15 cellular contexts compared by ENCODE assay signal in the genomic region with DNA sequence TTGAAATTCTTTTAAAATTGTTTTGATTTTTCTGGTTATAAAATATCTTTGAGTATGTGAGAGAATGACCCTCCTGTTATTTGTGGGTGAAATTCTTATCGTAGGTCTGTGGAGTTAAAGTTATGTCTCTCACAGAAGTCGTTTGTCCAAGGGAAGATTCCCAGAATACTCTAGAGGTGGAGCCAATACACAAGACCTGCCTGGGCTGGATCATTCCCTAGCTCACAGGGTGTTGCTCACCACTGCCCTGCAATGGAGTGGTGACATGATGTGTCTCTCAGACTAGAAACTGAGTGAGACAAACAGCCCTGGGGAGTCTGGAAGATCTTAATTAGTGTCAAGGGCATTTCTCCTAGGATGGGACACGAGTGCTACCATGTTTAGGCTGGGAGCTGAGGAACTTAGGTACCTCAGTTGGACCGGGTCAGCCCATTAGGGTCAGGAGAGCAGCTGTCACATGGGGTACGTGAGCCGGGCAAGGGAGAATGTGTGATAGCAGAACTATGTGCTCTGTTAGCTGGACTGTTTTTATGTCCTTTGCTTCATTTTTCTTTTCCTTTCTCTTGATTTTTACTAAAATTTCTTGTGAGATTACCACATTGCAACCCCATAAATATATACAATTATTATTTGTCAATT. TPM values are rescaled to one million over a fixed set of nuclear protein-coding genes. Genes with fewer than 3 reads are reported as not detected.
DNase-seq lines count a peak whose midpoint lies in the region; ATAC-seq, FAIRE-seq and TF ChIP-seq lines count a peak whose summit lies in the region.
"Had no signal": no experiment of that assay in that cellular context is flagged by ENCODE, and none has a peak within 500 bp of the region (broad histone marks: within the 10 kb centered on the region; RNA-seq: fewer than 3 reads in every experiment).

No MANE protein-coding gene starts in this region.

- H3K79me1 ChIP-seq in H1 (ENCODE audit: low read depth, low read length) (no peaks in the 10 kb centered on the region), mesenchymal stem cell (replicated peaks; ENCODE audit: low read length, poor library complexity, severe bottlenecking) (peaks cover 2% of the 10 kb centered on the region)

- H3K9me3 ChIP-seq in H1 (ENCODE audit: insufficient read depth in 2 of 2, low read depth in 1 of 2, low read length in 1 of 2) (no peaks in the 10 kb centered on the region), mesenchymal stem cell (ENCODE audit: control insufficient read depth, low read length) (no peaks in the 10 kb centered on the region)

- no peak for ATAC-seq in GM21390 (IDR thresholded peaks at IDR 0.05; ENCODE audit: unreplicated experiment)
- ATAC-seq: stimulated activated naive CD8-positive, alpha-beta T cell treated with anti-CD3 and anti-CD28 coated beads, Interleukin-15, Interleukin-2, amounts not matched to agents 100 U/mL and 50 U/mL, for 24 hours had no signal

- no peak overlapping the region for H2BK20ac ChIP-seq in H1 (ENCODE audit: low read length)

- H3K27ac ChIP-seq in H1 (ENCODE audit: low read depth, low read length) (no peak overlapping the region), mesenchymal stem cell (ENCODE audit: low read length, poor library complexity, severe bottlenecking) (no peak overlapping the region)
- H3K27ac ChIP-seq: hepatocyte, WERI-Rb-1 had no signal

- no peak overlapping the region for H3K23ac ChIP-seq in H1 (ENCODE audit: insufficient read length)
- no peak overlapping the region for H3K23ac ChIP-seq in mesenchymal stem cell (ENCODE audit: low read length in 2 of 2)

- CTCF ChIA-PET in H1 (lab: Charles Lee; ENCODE audit: partially characterized antibody) (interaction anchor here (0.8 to 2.4 kb wide), 8 partner anchors 8 to 165 kb away, joined by 3 to 9 read pairs (median 4); no protein-coding TSS in a partner anchor), GM10248 (lab: Yijun Ruan, JAX) (interaction anchor here (0.9 to 1.2 kb wide), 2 partner anchors 9 to 17 kb away, joined by 3 to 4 read pairs; no protein-coding TSS in a partner anchor)

- H3K56ac ChIP-seq in H1 (replicated peaks; ENCODE audit: insufficient read length, low read depth, low read length), result no peak overlapping the region

- no peaks in the 10 kb centered on the region for H4K20me1 ChIP-seq in H1 (replicated peaks in 1 of 2; ENCODE audit: control insufficient read depth in 1 of 2, insufficient read depth in 2 of 2, low read length in 2 of 2)

- no peak overlapping the region for H3K14ac ChIP-seq in H1 (ENCODE audit: insufficient read length)
- no peak overlapping the region for H3K14ac ChIP-seq in mesenchymal stem cell (ENCODE audit: low read length in 2 of 2)

- H3K79me2 ChIP-seq in H1 (ENCODE audit: control insufficient read depth in 1 of 2, insufficient read depth in 2 of 2, low read length in 2 of 2), result no peaks in the 10 kb centered on the region
- H3K79me2 ChIP-seq: hepatocyte had no signal

- 90% methylated on average over 6 of the region's 6 CpGs; no CpG with 5 or more reads in 1 of the 2 experiments for WGBS in H1 (ENCODE audit: extremely low coverage in 1 of 2, insufficient coverage in 1 of 2, insufficient read length in 1 of 2, insufficient replicate concordance in 2 of 2, low coverage in 1 of 2, low lambda C conversion rate in 2 of 2, missing lambda C conversion rate in 1 of 2), 2 experiments
- WGBS in mesenchymal stem cell, result 77% methylated on average over 4 of the region's 6 CpGs

- H3K27me3 ChIP-seq in H1 (replicated peaks in 1 of 4; ENCODE audit: control insufficient read depth in 3 of 4, extremely low read depth in 1 of 4, insufficient read depth in 3 of 4, low read length in 3 of 4), result no peaks in the 10 kb centered on the region
- no peaks in the 10 kb centered on the region for H3K27me3 ChIP-seq in mesenchymal stem cell (ENCODE audit: control insufficient read depth in 1 of 2, insufficient read depth in 1 of 2, low read length in 2 of 2)
- H3K27me3 ChIP-seq: hepatocyte had no signal

- H3K4me3 ChIP-seq in H1 (ENCODE audit: extremely low read depth in 1 of 4, insufficient read depth in 2 of 4, low read depth in 3 of 4, low read length in 4 of 4), result no peak overlapping the region
- H3K4me3 ChIP-seq in mesenchymal stem cell (ENCODE audit: insufficient read depth in 1 of 2, low read depth in 1 of 2, low read length in 2 of 2), result no peak overlapping the region
- H3K4me3 ChIP-seq: hepatocyte had no signal

- no peaks in the 10 kb centered on the region for H3K4me1 ChIP-seq in H1 (replicated peaks in 1 of 4; ENCODE audit: control insufficient read depth in 3 of 4, insufficient read depth in 4 of 4, low read length in 3 of 4)
- peaks cover 1% of the 10 kb centered on the region for H3K4me1 ChIP-seq in mesenchymal stem cell (ENCODE audit: control insufficient read depth, insufficient read depth, low read depth, low read length)

- H3K4ac ChIP-seq in H1 (replicated peaks; ENCODE audit: insufficient read length, low read depth, low read length) (no peak overlapping the region), mesenchymal stem cell (ENCODE audit: low read depth in 1 of 2, low read length in 2 of 2) (no peak overlapping the region)

- H3K4me2 ChIP-seq in H1 (ENCODE audit: insufficient read depth in 1 of 2, low read depth in 2 of 2, low read length in 2 of 2) (no peak overlapping the region), mesenchymal stem cell (ENCODE audit: low read length, poor library complexity, severe bottlenecking) (no peak overlapping the region)
- H3K4me2 ChIP-seq: hepatocyte had no signal

- H2BK5ac ChIP-seq in H1 (ENCODE audit: low read depth, low read length) (no peak overlapping the region), mesenchymal stem cell (ENCODE audit: low read depth, low read length, poor library complexity, severe bottlenecking) (no peak overlapping the region)

- no peak for TF ChIP-seq EP300 in H1 (IDR thresholded peaks at IDR 0.05; ENCODE audit: borderline replicate concordance in 1 of 2, low read depth in 2 of 2, low read length in 2 of 2)

- POLR2A ChIA-PET in H1 (lab: Charles Lee; ENCODE audit: partially characterized antibody), result no interaction called here
- POLR2A ChIA-PET in GM10248 (lab: Yijun Ruan, JAX), result no interaction called here

- no peak overlapping the region for H2BK12ac ChIP-seq in H1 (ENCODE audit: low read depth, low read length)
- no peak overlapping the region for H2BK12ac ChIP-seq in mesenchymal stem cell (ENCODE audit: low read length in 2 of 2)

- no peak for TF ChIP-seq POLR2A in H1 (IDR thresholded peaks at IDR 0.05; ENCODE audit: control extremely low read depth in 1 of 2, low read depth in 2 of 2, low read length in 2 of 2)

- H2BK120ac ChIP-seq in H1 (replicated peaks; ENCODE audit: low read depth, low read length) (no peak overlapping the region), mesenchymal stem cell (ENCODE audit: low read depth, low read length) (no peak overlapping the region)

- H4K8ac ChIP-seq in H1 (ENCODE audit: extremely low read depth, insufficient read depth, low read length) (no peak overlapping the region), mesenchymal stem cell (ENCODE audit: low read length) (no peak overlapping the region)

- no peak overlapping the region for H4K5ac ChIP-seq in H1 (ENCODE audit: insufficient read length, low read depth, low read length)

- no peaks in the 10 kb centered on the region for H3K23me2 ChIP-seq in H1 (ENCODE audit: low read depth, low read length)

- H3K9ac ChIP-seq in H1 (replicated peaks in 1 of 4; ENCODE audit: extremely low read depth in 1 of 4, low read depth in 3 of 4, low read length in 3 of 4) (no peak overlapping the region), mesenchymal stem cell (ENCODE audit: low read length) (no peak overlapping the region)

- H2AFZ ChIP-seq in H1 (ENCODE audit: low read length) (no peak overlapping the region), mesenchymal stem cell (ENCODE audit: low read depth, low read length) (no peak overlapping the region)
- H2AFZ ChIP-seq: hepatocyte had no signal

- no peak overlapping the region for H2BK15ac ChIP-seq in H1 (ENCODE audit: low read length)
- no peak overlapping the region for H2BK15ac ChIP-seq in mesenchymal stem cell (ENCODE audit: low read depth, poor library complexity, severe bottlenecking)

- FAIRE-seq in HTR-8/SVneo (lab: Jason Lieb, UNC) (no peak), H1 (lab: Jason Lieb, UNC) (no peak)

- H2AK5ac ChIP-seq in H1 (ENCODE audit: low read depth, low read length) (no peak overlapping the region), mesenchymal stem cell (ENCODE audit: low read length, severe bottlenecking) (no peak overlapping the region)

- TF ChIP-seq CTCF in H1 (IDR thresholded peaks at IDR 0.05; ENCODE audit: control extremely low read depth in 1 of 3, insufficient read depth in 1 of 3, low read depth in 1 of 3, low read length in 3 of 3), result no peak
- no peak for TF ChIP-seq CTCF in GM10248 (IDR thresholded peaks at IDR 0.05; ENCODE audit: control extremely low read depth, extremely low read depth, low read depth, missing control alignments)

- H3K18ac ChIP-seq in H1 (ENCODE audit: extremely low read depth, low read length), result no peak overlapping the region
- no peak overlapping the region for H3K18ac ChIP-seq in mesenchymal stem cell (ENCODE audit: low read depth in 1 of 2, low read length in 2 of 2)

- peak; percentile 9 to 32; a peak in 2 of 4 replicates for TF ChIP-seq RAD21 in H1 (IDR thresholded peaks at IDR 0.05 in 1 of 2, conservative IDR thresholded peaks at IDR 0.05 in 1 of 2; ENCODE audit: low read depth in 2 of 2, low read length in 2 of 2)

- DNase-seq in AG08396 (ENCODE audit: low spot score) (peak; percentile 27), HTR-8/SVneo (ENCODE audit: insufficient read length, low spot score) (peak; percentile 33), H1 (ENCODE audit: low read depth in 1 of 2, low spot score in 2 of 2) (no peak), mesenchymal stem cell (peak; percentile 27), GM10248 (ENCODE audit: extremely low spot score) (no peak), DMS79 treated with DMSO at 0.1 percent for 48 hours (lab: John Stamatoyannopoulos, UW) (no peak), T1000 (lab: John Stamatoyannopoulos, UW) (no peak)
- DNase-seq: AML-193; amniotic stem cell; NCI-H510A; posterior cingulate gyrus; stimulated activated naive CD8-positive, alpha-beta T cell treated with anti-CD3 and anti-CD28 coated beads, Interleukin-15, Interleukin-2, amounts not matched to agents 100 U/mL and 50 U/mL, for 24 hours; WERI-Rb-1 had no signal

- H3K36me3 ChIP-seq in H1 (ENCODE audit: control insufficient read depth in 2 of 4, insufficient read depth in 4 of 4, low read length in 3 of 4), result peaks cover 0 to 8% (median 3%) of the 10 kb centered on the region in 4 experiments; a peak in 3 of 8 replicates
- peaks cover 22 to 75% of the 10 kb centered on the region in 2 experiments for H3K36me3 ChIP-seq in mesenchymal stem cell (ENCODE audit: control insufficient read depth in 1 of 2, insufficient read depth in 2 of 2, low read depth in 1 of 2, low read length in 2 of 2)
- H3K36me3 ChIP-seq: WERI-Rb-1 had no signal

- H4K91ac ChIP-seq in H1 (replicated peaks; ENCODE audit: insufficient read length, low read length), result no peak overlapping the region
- no peak overlapping the region for H4K91ac ChIP-seq in mesenchymal stem cell (ENCODE audit: low read length)

RNA-seq across cellular contexts. Expression of a gene that starts 53.6 kb away (rescaled TPM):
- total RNA-seq in H1 (2021; fragmentation: NEBNext Ultra II Directional; extraction: Animal tissue kit (Norgen Biotek cat#: 25700)), result 25.0 and 26.7 TPM in 2 replicates
- 7.7 and 8.2 TPM in 2 replicates for polyA plus RNA-seq in H1 (2011; rRNA removed)
- 9.7 TPM for polyA plus RNA-seq in H1 (2011; cell fraction: cytosol; rRNA removed)
- polyA plus RNA-seq in H1 (2011; cell fraction: nucleus; rRNA removed), result 38.5 TPM
- polyA plus RNA-seq in H1 (2012, experiment 1 of 2), result 11.7 to 14.7 TPM (median 13.8 TPM) in 4 replicates
- polyA plus RNA-seq in H1 (2012, experiment 2 of 2), result 0.83 TPM
- 8.6 TPM for polyA plus RNA-seq in H1 (2013, experiment 1 of 2)
- polyA plus RNA-seq in H1 (2013, experiment 2 of 2), result 7.7 TPM
- 60.7 and 75.9 TPM in 2 replicates for polyA minus RNA-seq in H1 (2011; rRNA and poly(A)+ RNA removed)
- polyA minus RNA-seq in H1 (2011; cell fraction: cytosol; rRNA and poly(A)+ RNA removed), result 19.1 TPM
- 70.1 TPM for polyA minus RNA-seq in H1 (2011; cell fraction: nucleus; rRNA and poly(A)+ RNA removed)
- 0.01 TPM for polyA plus RNA-seq in mesenchymal stem cell (2013, experiment 1 of 2)
- polyA plus RNA-seq in mesenchymal stem cell (2013, experiment 2 of 2), result 0.03 TPM

Comparison
In these comparisons a context has a peak if more than half of its experiments do, and no peak if none do; other contexts are left out.
1. DNase-seq: peak in AG08396 (single experiment), HTR-8/SVneo (single experiment) and mesenchymal stem cell (single experiment); none in H1 (0 of 2), GM10248 (single experiment), DMS79 treated with DMSO at 0.1 percent for 48 hours (single experiment) and T1000 (single experiment).